Comparison of ENCODE assay signal across 12 cellular contexts in the genomic region with DNA sequence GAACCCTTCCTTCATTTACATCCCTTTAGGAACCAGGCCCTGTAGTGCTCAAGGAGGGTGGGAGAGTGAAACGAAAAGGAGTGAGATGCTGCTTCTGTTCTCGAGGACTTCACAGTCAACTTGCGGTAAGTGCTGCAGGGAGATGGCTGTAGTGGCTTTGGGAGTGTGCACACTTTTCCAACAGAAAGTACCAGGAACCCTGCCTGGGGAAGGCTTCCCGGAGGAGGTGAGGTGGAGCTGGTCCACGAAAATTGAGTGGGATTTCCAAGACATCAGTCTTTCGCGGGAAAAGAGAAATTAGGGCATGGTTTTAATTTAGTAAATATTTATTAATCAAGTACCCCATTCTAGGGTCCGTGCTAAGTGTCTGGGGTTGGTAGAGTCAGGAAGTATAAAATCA. TPM values are rescaled to one million over a fixed set of nuclear protein-coding genes. Genes with fewer than 3 reads are reported as not detected.
A peak's percentile ranks its signal among the peaks of the same experiment; 100 is the strongest.
DNase-seq lines count a peak whose midpoint lies in the region; ATAC-seq, FAIRE-seq and TF ChIP-seq lines count a peak whose summit lies in the region.
"Had no signal": no experiment of that assay in that cellular context is flagged by ENCODE, and none has a peak within 500 bp of the region (broad histone marks: within the 10 kb centered on the region; RNA-seq: fewer than 3 reads in every experiment).

No MANE protein-coding gene starts in this region.

- H2BK5ac ChIP-seq in mesenchymal stem cell (ENCODE audit: low read depth, low read length, poor library complexity, severe bottlenecking): no peak overlapping the region

- H2AK5ac ChIP-seq in mesenchymal stem cell (ENCODE audit: low read length, severe bottlenecking): no peak overlapping the region

- H3K27ac ChIP-seq in ACC112 (ENCODE audit: low read depth, low read length): no peak overlapping the region
- H3K27ac ChIP-seq in astrocyte (ENCODE audit: low read depth, low read length): no peak overlapping the region
- no peak overlapping the region for H3K27ac ChIP-seq in mesenchymal stem cell (ENCODE audit: low read length, poor library complexity, severe bottlenecking)
- H3K27ac ChIP-seq in sigmoid colon: no peak overlapping the region

- DNase-seq in H7 (peak; percentile 32), astrocyte (ENCODE audit: low read depth) (no peak), mesenchymal stem cell (no peak), sigmoid colon (no peak), posterior vena cava (ENCODE audit: low spot score) (no peak), hypothalamus (lab: John Stamatoyannopoulos, UW) (no peak)
- DNase-seq: BE2C had no signal

- intact Hi-C loops in sigmoid colon (cut with DNase I) (loop anchor here (5.0 to 10.0 kb wide), 4 partner anchors 33 to 255 kb away; a partner anchor contains a TSS), posterior vena cava (cut with DNase I) (no loop called here)

- no peak overlapping the region for H3K14ac ChIP-seq in mesenchymal stem cell (ENCODE audit: low read length in 2 of 2)

- H2AFZ ChIP-seq in ACC112 (ENCODE audit: low read length, unreplicated experiment) (peak overlapping the region; percentile 78), astrocyte (ENCODE audit: low read depth, low read length) (no peak overlapping the region), mesenchymal stem cell (ENCODE audit: low read depth, low read length) (no peak overlapping the region)

- FAIRE-seq in astrocyte (lab: Jason Lieb, UNC): no peak
- FAIRE-seq: H54 had no signal

- no peak overlapping the region for H4K8ac ChIP-seq in mesenchymal stem cell (ENCODE audit: low read length)

- H2BK12ac ChIP-seq in mesenchymal stem cell (ENCODE audit: low read length in 2 of 2): no peak overlapping the region

- peaks cover 74% of the 10 kb centered on the region for H3K27me3 Mint-ChIP-seq in astrocyte (ENCODE audit: low read depth, unreplicated experiment)

- H3K79me1 ChIP-seq in mesenchymal stem cell (replicated peaks; ENCODE audit: low read length, poor library complexity, severe bottlenecking): no peaks in the 10 kb centered on the region

- H2BK120ac ChIP-seq in mesenchymal stem cell (ENCODE audit: low read depth, low read length): no peak overlapping the region

- 20% methylated on average over 6 of the region's 8 CpGs for WGBS in mesenchymal stem cell
- WGBS in sigmoid colon, 2 donors: 44 to 64% methylated on average over 8 of the region's 8 CpGs

- no peak overlapping the region for H3K4me3 Mint-ChIP-seq in astrocyte (ENCODE audit: unreplicated experiment)

- H3K27ac Mint-ChIP-seq in astrocyte (ENCODE audit: unreplicated experiment): no peak overlapping the region

- H3K4me3 ChIP-seq in ACC112 (ENCODE audit: low read depth, low read length): peak overlapping the region; percentile 76
- H3K4me3 ChIP-seq in H7 (ENCODE audit: insufficient read depth, low read depth, low read length): peak overlapping the region; percentile 30; the same call in 1 of the 2 replicates
- no peak overlapping the region for H3K4me3 ChIP-seq in astrocyte (ENCODE audit: insufficient read depth, low read depth, low read length)
- peak overlapping the region in 1 of 2 experiments; percentile 76 for H3K4me3 ChIP-seq in mesenchymal stem cell (ENCODE audit: insufficient read depth in 1 of 2, low read depth in 1 of 2, low read length in 2 of 2)
- no peak overlapping the region for H3K4me3 ChIP-seq in sigmoid colon

- H3K4me2 ChIP-seq in astrocyte (ENCODE audit: low read length) (peak overlapping the region; percentile 87), mesenchymal stem cell (ENCODE audit: low read length, poor library complexity, severe bottlenecking) (no peak overlapping the region)

- no peak for TF ChIP-seq EP300 in sigmoid colon (IDR thresholded peaks at IDR 0.05)

- H3K23ac ChIP-seq in mesenchymal stem cell (ENCODE audit: low read length in 2 of 2): no peak overlapping the region

- TF ChIP-seq CTCF in astrocyte (IDR thresholded peaks at IDR 0.05; ENCODE audit: insufficient read depth, low read depth, low read length) (no peak), sigmoid colon (IDR thresholded peaks at IDR 0.05) (no peak)

- no peak overlapping the region for H2BK15ac ChIP-seq in mesenchymal stem cell (ENCODE audit: low read depth, poor library complexity, severe bottlenecking)

- TF ChIP-seq POLR2A in sigmoid colon (IDR thresholded peaks at IDR 0.05): no peak

- H3K18ac ChIP-seq in mesenchymal stem cell (ENCODE audit: low read depth in 1 of 2, low read length in 2 of 2): no peak overlapping the region

- H3K9ac ChIP-seq in astrocyte (ENCODE audit: low read length): no peak overlapping the region
- peak overlapping the region; percentile 25 for H3K9ac ChIP-seq in mesenchymal stem cell (ENCODE audit: low read length)

- H3K9me3 Mint-ChIP-seq in astrocyte (ENCODE audit: unreplicated experiment): no peaks in the 10 kb centered on the region

- no peak for ATAC-seq in GM18520 (IDR thresholded peaks at IDR 0.05; ENCODE audit: unreplicated experiment)

- no peak overlapping the region for H4K91ac ChIP-seq in mesenchymal stem cell (ENCODE audit: low read length)

- H3K36me3 Mint-ChIP-seq in astrocyte (ENCODE audit: low read depth, unreplicated experiment): no peaks in the 10 kb centered on the region

- H3K36me3 ChIP-seq in ACC112 (ENCODE audit: insufficient read depth, low read length) (no peaks in the 10 kb centered on the region), H7 (replicated peaks; ENCODE audit: control insufficient read depth, insufficient read depth, low read length) (no peaks in the 10 kb centered on the region), astrocyte (ENCODE audit: insufficient read depth, low read length) (no peaks in the 10 kb centered on the region), mesenchymal stem cell (ENCODE audit: control insufficient read depth in 1 of 2, insufficient read depth in 2 of 2, low read depth in 1 of 2, low read length in 2 of 2) (no peaks in the 10 kb centered on the region), sigmoid colon (no peaks in the 10 kb centered on the region)
- H3K36me3 ChIP-seq: BE2C had no signal

- no peak overlapping the region for H3K4ac ChIP-seq in mesenchymal stem cell (ENCODE audit: low read depth in 1 of 2, low read length in 2 of 2)

- H3K4me1 ChIP-seq in ACC112 (ENCODE audit: control insufficient read depth, insufficient read depth, low read length, unreplicated experiment) (peaks cover 27% of the 10 kb centered on the region), astrocyte (ENCODE audit: insufficient read depth, low read length) (peaks cover 13% of the 10 kb centered on the region), mesenchymal stem cell (ENCODE audit: control insufficient read depth, insufficient read depth, low read depth, low read length) (peaks cover 24% of the 10 kb centered on the region), sigmoid colon (peaks cover 0 to 36% (median 32%) of the 10 kb centered on the region in 4 donors)

- no peaks in the 10 kb centered on the region for H3K79me2 ChIP-seq in ACC112 (ENCODE audit: control insufficient read depth, insufficient read depth, low read length, unreplicated experiment)
- no peaks in the 10 kb centered on the region for H3K79me2 ChIP-seq in astrocyte (ENCODE audit: insufficient read depth, low read length)

- H3K9me3 ChIP-seq in astrocyte (ENCODE audit: insufficient read depth, low read depth, low read length): peaks cover 3% of the 10 kb centered on the region
- no peaks in the 10 kb centered on the region for H3K9me3 ChIP-seq in mesenchymal stem cell (ENCODE audit: control insufficient read depth, low read length)
- no peaks in the 10 kb centered on the region for H3K9me3 ChIP-seq in sigmoid colon
- H3K9me3 ChIP-seq: BE2C had no signal

- peaks cover 16% of the 10 kb centered on the region; the same call in 1 of the 2 replicates for H3K27me3 ChIP-seq in ACC112 (ENCODE audit: insufficient read depth, low read length)
- peaks cover 80% of the 10 kb centered on the region for H3K27me3 ChIP-seq in H7 (ENCODE audit: control insufficient read depth, insufficient read depth, low read length)
- peaks cover 69% of the 10 kb centered on the region for H3K27me3 ChIP-seq in astrocyte (ENCODE audit: insufficient read depth, low read length)
- peaks cover 64 to 75% of the 10 kb centered on the region in 2 experiments for H3K27me3 ChIP-seq in mesenchymal stem cell (ENCODE audit: control insufficient read depth in 1 of 2, insufficient read depth in 1 of 2, low read length in 2 of 2)
- H3K27me3 ChIP-seq in sigmoid colon: peaks cover 21 to 70% (median 47%) of the 10 kb centered on the region in 3 donors

- no peaks in the 10 kb centered on the region for H4K20me1 ChIP-seq in astrocyte (ENCODE audit: insufficient read depth, low read length)

- peaks cover 7% of the 10 kb centered on the region for H3K4me1 Mint-ChIP-seq in astrocyte (ENCODE audit: low read depth, unreplicated experiment)

RNA-seq across cellular contexts. Expression of a gene that starts 12.7 kb away (rescaled TPM):
- total RNA-seq in H7 (2014; rRNA removed; shearing (Covaris generic)): not detected in 2 replicates
- total RNA-seq in astrocyte (not detected in 2 replicates), sigmoid colon (1 to 10 TPM in 1 of 4 donors, under 1 TPM in 1, not detected in 2; 0.36 to 2.2 TPM), posterior vena cava (not detected)
- polyA plus RNA-seq in mesenchymal stem cell (2013, experiment 1 of 2): not detected
- polyA plus RNA-seq in mesenchymal stem cell (2013, experiment 2 of 2): not detected
- polyA plus RNA-seq in sigmoid colon: 100 to 1,000 TPM in 2 of 3 donors, 10 to 100 TPM in 1; 92.2 to 133 (median 118) TPM
- total RNA-seq: cardiac septum had no signal

RNA-seq across cellular contexts. Expression of a gene that starts 24.6 kb away (rescaled TPM):
- total RNA-seq in H7 (2014; rRNA removed; shearing (Covaris generic)): 0.14 TPM in 1 of 2 replicates, not detected in the other
- total RNA-seq in astrocyte (not detected in 2 replicates), sigmoid colon (not detected), posterior vena cava (not detected)
- polyA plus RNA-seq in mesenchymal stem cell (2013, experiment 1 of 2): not detected
- polyA plus RNA-seq in mesenchymal stem cell (2013, experiment 2 of 2): not detected
- 1 to 10 TPM in 1 of 3 donors, under 1 TPM in 2; 0.44 to 2.3 (median 0.60) TPM for polyA plus RNA-seq in sigmoid colon
- total RNA-seq: cardiac septum had no signal

RNA-seq across cellular contexts. Expression of a gene that starts 33.2 kb away (rescaled TPM):
- 26.1 and 27.2 TPM in 2 replicates for total RNA-seq in H7 (2014; rRNA removed; shearing (Covaris generic))
- total RNA-seq in astrocyte (37.8 and 40.8 TPM in 2 replicates), sigmoid colon (10 to 100 TPM; 36.8 to 45.7 (median 42.2) TPM), posterior vena cava (10 to 100 TPM; 45.0 to 53.4 TPM)
- polyA plus RNA-seq in mesenchymal stem cell (2013, experiment 1 of 2): 57.2 TPM
- polyA plus RNA-seq in mesenchymal stem cell (2013, experiment 2 of 2): 54.2 TPM
- 100 to 1,000 TPM in 2 of 3 donors, 10 to 100 TPM in 1; 89.8 to 144 (median 107) TPM for polyA plus RNA-seq in sigmoid colon

RNA-seq across cellular contexts. Expression of a gene that starts 35.8 kb away (rescaled TPM):
- total RNA-seq in H7 (2014; rRNA removed; shearing (Covaris generic)): not detected in 2 replicates
- total RNA-seq in astrocyte (not detected in 2 replicates), sigmoid colon (not detected), posterior vena cava (not detected)
- polyA plus RNA-seq in mesenchymal stem cell (2013, experiment 1 of 2): not detected
- polyA plus RNA-seq in mesenchymal stem cell (2013, experiment 2 of 2): not detected
- polyA plus RNA-seq in sigmoid colon: 10 to 100 TPM in 2 of 3 donors, 1 to 10 TPM in 1; 6.6 to 23.8 (median 18.9) TPM
- total RNA-seq: cardiac septum, lower leg skin had no signal

RNA-seq across cellular contexts. Expression of a gene that starts 39.1 kb away (rescaled TPM):
- 42.6 and 43.5 TPM in 2 replicates for total RNA-seq in H7 (2014; rRNA removed; shearing (Covaris generic))
- total RNA-seq in astrocyte (16.8 and 21.0 TPM in 2 replicates), sigmoid colon (10 to 100 TPM; 11.1 to 29.3 (median 23.3) TPM), posterior vena cava (10 to 100 TPM; 15.5 to 17.0 TPM)
- polyA plus RNA-seq in mesenchymal stem cell (2013, experiment 1 of 2): 31.6 TPM
- polyA plus RNA-seq in mesenchymal stem cell (2013, experiment 2 of 2): 33.7 TPM
- polyA plus RNA-seq in sigmoid colon: 10 to 100 TPM; 33.3 to 70.3 (median 61.7) TPM

Comparison
In these comparisons a context has a peak if more than half of its experiments do, and no peak if none do; other contexts are left out.
1. H3K4me3 ChIP-seq: peak in ACC112 (single experiment) and H7 (single experiment); none in astrocyte (single experiment) and sigmoid colon (0 of 4).